In the genomic region with DNA sequence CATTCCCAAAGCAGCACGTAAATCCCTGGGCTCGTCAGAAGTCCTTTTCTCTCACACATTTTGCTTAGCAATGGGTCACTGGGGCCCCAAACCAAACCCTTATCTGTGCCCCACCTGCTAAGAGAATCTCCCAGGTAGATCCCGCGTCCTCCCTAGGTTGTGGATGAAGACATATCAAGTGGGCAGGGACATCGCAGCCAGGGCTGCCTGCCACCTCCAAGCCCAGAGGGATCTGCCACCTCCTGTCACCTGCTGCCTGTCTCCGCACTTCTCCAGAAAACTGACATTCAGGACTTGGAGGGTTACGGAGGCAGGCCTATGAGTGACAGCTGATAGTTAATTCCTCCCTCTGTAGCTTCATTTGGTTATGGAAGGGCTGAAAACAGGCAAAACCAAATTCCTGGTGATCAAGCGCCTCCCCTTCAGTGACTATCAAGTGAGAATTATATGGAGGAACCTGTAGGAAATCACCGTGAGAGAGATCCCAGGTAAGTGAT, we compare ENCODE assay signal across 1 cellular context.
TF ChIP-seq lines count a peak whose summit lies in the region.

No MANE protein-coding gene starts in this region.

TF ChIP-seq in GM23338, 12 proteins besides CTCF, POLR2A, EP300 and RAD21:
- TF ChIP-seq, protein P1, sequence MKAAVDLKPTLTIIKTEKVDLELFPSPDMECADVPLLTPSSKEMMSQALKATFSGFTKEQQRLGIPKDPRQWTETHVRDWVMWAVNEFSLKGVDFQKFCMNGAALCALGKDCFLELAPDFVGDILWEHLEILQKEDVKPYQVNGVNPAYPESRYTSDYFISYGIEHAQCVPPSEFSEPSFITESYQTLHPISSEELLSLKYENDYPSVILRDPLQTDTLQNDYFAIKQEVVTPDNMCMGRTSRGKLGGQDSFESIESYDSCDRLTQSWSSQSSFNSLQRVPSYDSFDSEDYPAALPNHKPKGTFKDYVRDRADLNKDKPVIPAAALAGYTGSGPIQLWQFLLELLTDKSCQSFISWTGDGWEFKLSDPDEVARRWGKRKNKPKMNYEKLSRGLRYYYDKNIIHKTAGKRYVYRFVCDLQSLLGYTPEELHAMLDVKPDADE (IDR thresholded peaks at IDR 0.05) = no peak
- no peak for TF ChIP-seq STAT1 (IDR thresholded peaks at IDR 0.05; ENCODE audit: unreplicated experiment)
TF ChIP-seq in GM23338: peak in this region for 0.
